2 cellular contexts compared by ENCODE assay signal in the genomic region with DNA sequence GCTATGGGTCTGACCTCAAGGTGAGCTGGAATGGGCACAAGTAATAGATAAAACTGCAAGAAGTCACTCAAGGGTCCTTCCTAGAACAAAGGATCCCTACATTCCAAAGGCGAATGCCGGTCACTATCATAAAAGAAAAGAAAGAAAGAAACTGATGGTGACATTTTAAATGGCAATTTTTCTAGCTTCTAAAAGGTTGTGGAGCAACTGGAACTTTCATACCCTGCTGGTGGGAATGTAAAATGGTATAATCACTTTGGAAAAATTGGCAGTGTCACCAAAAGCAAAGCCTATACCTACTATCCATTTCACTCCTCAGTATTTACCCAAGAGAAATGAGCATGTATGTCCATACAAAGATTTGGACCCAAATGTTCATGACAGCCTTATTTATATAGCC.
TF ChIP-seq lines count a peak whose summit lies in the region.

No MANE protein-coding gene starts in this region.

TF ChIP-seq in SK-N-SH, 30 proteins besides CTCF, POLR2A, EP300 and RAD21:
- no peak for TF ChIP-seq MXI1 (IDR thresholded peaks at IDR 0.05; ENCODE audit: low read depth, low read length)

TF ChIP-seq in SK-N-SH treated with all-trans-retinoic acid at 6 μM for 48 hours, 23 proteins besides CTCF, POLR2A, EP300 and RAD21:
- TF ChIP-seq TOX (CRISPR knock-in tag; IDR thresholded peaks at IDR 0.05; ENCODE audit: borderline replicate concordance) = no peak
- TF ChIP-seq ZFP30 (CRISPR knock-in tag; IDR thresholded peaks at IDR 0.05) = no peak
- TF ChIP-seq ZFP3 (CRISPR knock-in tag; IDR thresholded peaks at IDR 0.05) = no peak
- no peak for TF ChIP-seq ISL1 (CRISPR knock-in tag; IDR thresholded peaks at IDR 0.05)
- no peak for TF ChIP-seq OSR1 (CRISPR knock-in tag; IDR thresholded peaks at IDR 0.05)
